ENCODE assay signal across 8 cellular contexts in genomic region chr7:102288285-102288930, GRCh38. TPM values are rescaled to one million over a fixed set of nuclear protein-coding genes. Genes with fewer than 3 reads are reported as not detected.
DNase-seq lines count a peak whose midpoint lies in the region; ATAC-seq, FAIRE-seq and TF ChIP-seq lines count a peak whose summit lies in the region.

No MANE protein-coding gene starts in this region.

- POLR2A ChIA-PET in A549 (lab: Yijun Ruan, JAX): no interaction called here

- DNase-seq in A549 (ENCODE audit: low read depth in 1 of 2, low spot score in 1 of 2) (no peak), GM13977 (ENCODE audit: low spot score) (no peak), UCSD-AML1 (lab: John Stamatoyannopoulos, UW; ENCODE audit: unreplicated experiment) (peak; percentile 8), left kidney (ENCODE audit: low read depth, low spot score) (peak; percentile 52), NCI-H1105 (lab: John Stamatoyannopoulos, UW) (no peak), DMS53 (lab: John Stamatoyannopoulos, UW) (no peak)

- FAIRE-seq in A549 (lab: Jason Lieb, UNC): no peak

- TF ChIP-seq RAD21 in A549 (conservative IDR thresholded peaks at IDR 0.05 in 1 of 2, IDR thresholded peaks at IDR 0.05 in 1 of 2): no peak

- CTCF ChIA-PET in A549 (lab: Yijun Ruan, JAX): interaction anchor here (0.6 to 4.2 kb wide), 5 partner anchors 9 to 746 kb away, joined by 3 to 22 read pairs (median 9); no protein-coding TSS in a partner anchor

- H3K4me3 ChIP-seq in A549: peak overlapping the region; percentile 76

- no peaks in the 10 kb centered on the region for H3K9me3 ChIP-seq in A549

- peaks cover 18% of the 10 kb centered on the region for H3K4me1 ChIP-seq in A549

- no peak for TF ChIP-seq POLR2A in A549 (IDR thresholded peaks at IDR 0.05; ENCODE audit: low read length)

- no peak for TF ChIP-seq EP300 in A549 (IDR thresholded peaks at IDR 0.05)

- WGBS in A549 (ENCODE audit: missing lambda C conversion rate): 43% methylated on average over 10 of the region's 10 CpGs

- peak overlapping the region in 1 of 2 experiments; percentile 93; a peak in 3 of 6 replicates for H3K27ac ChIP-seq in A549

- H3K4me2 ChIP-seq in A549: peak overlapping the region; percentile 97

- TF ChIP-seq CTCF in A549 (IDR thresholded peaks at IDR 0.05): peak; percentile 12; the same call in 1 of the 3 replicates
- peak; percentile 47 for TF ChIP-seq CTCF in GM13977 (IDR thresholded peaks at IDR 0.05; ENCODE audit: extremely low read depth, insufficient read depth, missing control alignments)

- in situ Hi-C loops in GM13977 (cut with MboI; ENCODE audit: low pct_unique_long_range_greater_than_20kb, low sequenced_read_pairs, unreplicated experiment): no loop called here

- peak in 1 of 2 experiments; percentile 3; a peak in 1 of 6 replicates for ATAC-seq in A549
- no peak for ATAC-seq in activated CD4-positive, CD25-positive, alpha-beta regulatory T cell treated with anti-CD3 and anti-CD28 coated beads, Interleukin-2, amount 50 U/mL, for 24 hours
- ATAC-seq in HG02798 (IDR thresholded peaks at IDR 0.05; ENCODE audit: poor library complexity, unreplicated experiment): no peak

TF ChIP-seq in A549, 52 proteins besides CTCF, POLR2A, EP300 and RAD21:
- TF ChIP-seq E2F6 (IDR thresholded peaks at IDR 0.05; ENCODE audit: borderline replicate concordance, low read depth): no peak
- no peak for TF ChIP-seq HOXA7 (CRISPR knock-in tag; IDR thresholded peaks at IDR 0.05)
- no peak for TF ChIP-seq RCOR1 (IDR thresholded peaks at IDR 0.05; ENCODE audit: low read depth, low read length)
- no peak for TF ChIP-seq MAZ (IDR thresholded peaks at IDR 0.05; ENCODE audit: borderline replicate concordance, low read depth, low read length)
- TF ChIP-seq SREBF2 (IDR thresholded peaks at IDR 0.05): no peak
- TF ChIP-seq CHD2 (IDR thresholded peaks at IDR 0.05; ENCODE audit: low read length, partially characterized antibody): no peak
TF ChIP-seq in A549: peak in this region for 0.

RNA-seq across cellular contexts. Expression of gene SH2B2, which starts 1.7 kb away (rescaled TPM):
- polyA plus RNA-seq in A549 (2011; rRNA removed) (1.1 and 1.6 TPM in 2 replicates), A549 (2017; fragmentation: RNase III; extraction: RNeasy Plus Mini Kit Qiagen cat#74134 plus additional on column Dnase treatment) (1.8 to 2.3 TPM (median 2.2 TPM) in 3 replicates)
- polyA plus RNA-seq in A549 (2012; cell fraction: cytosol; rRNA removed): 3.6 and 4.8 TPM in 2 replicates
- polyA plus RNA-seq in A549 (2012; cell fraction: nucleus; rRNA removed): 9.6 and 12.4 TPM in 2 replicates
- 0.83 and 1.5 TPM in 2 replicates for polyA minus RNA-seq in A549 (2011; rRNA and poly(A)+ RNA removed)

Comparison
In these comparisons a context has a peak if more than half of its experiments do, and no peak if none do; other contexts are left out.
1. DNase-seq: peak in UCSD-AML1 (single experiment) and left kidney (single experiment); none in A549 (0 of 2), GM13977 (single experiment), NCI-H1105 (single experiment) and DMS53 (single experiment).